ENCODE assay signal across 9 cellular contexts in the genomic region with DNA sequence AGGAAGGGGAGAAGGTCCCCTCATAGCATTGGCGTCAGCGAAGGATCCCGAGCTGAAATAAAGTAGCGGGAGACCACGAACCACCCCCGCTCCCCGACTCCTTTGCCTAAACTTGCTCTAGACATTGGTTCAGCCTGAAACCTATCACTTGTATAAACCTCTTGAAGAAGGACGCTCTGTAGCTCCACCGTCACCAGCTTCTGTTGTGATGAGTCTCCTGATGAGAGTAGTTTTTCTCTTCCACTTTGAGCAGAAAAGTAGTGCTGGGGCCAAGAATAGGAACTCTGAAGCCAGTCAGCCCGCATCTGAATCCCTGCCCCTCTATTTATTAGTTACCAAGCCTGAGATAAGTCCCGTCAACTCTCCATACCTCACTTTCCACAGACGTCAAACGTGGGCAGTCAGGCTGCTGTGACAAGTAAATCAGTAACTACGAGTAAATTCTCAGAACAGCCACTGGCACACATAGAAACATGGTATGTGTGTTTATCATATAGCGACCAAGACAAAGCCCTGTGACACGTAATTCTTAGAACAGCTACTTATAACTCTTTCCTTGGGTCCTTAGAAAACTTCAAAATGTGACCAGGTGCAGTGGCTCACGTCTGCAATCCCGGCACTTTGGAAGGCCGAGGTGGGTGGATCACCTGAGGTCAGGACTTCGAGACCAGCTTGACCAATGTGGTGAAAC.
DNase-seq lines count a peak whose midpoint lies in the region; ATAC-seq and TF ChIP-seq lines count a peak whose summit lies in the region.
"Had no signal": no experiment of that assay in that cellular context is flagged by ENCODE, and none has a peak within 500 bp of the region (broad histone marks: within the 10 kb centered on the region; RNA-seq: fewer than 3 reads in every experiment).

No MANE protein-coding gene starts in this region.

- H3K36me3 Mint-ChIP-seq in Calu3 (ENCODE audit: insufficient read depth, unreplicated experiment), result no peaks in the 10 kb centered on the region
- H3K36me3 Mint-ChIP-seq in GM23338 (ENCODE audit: low read depth), result no peaks in the 10 kb centered on the region

- H3K27me3 Mint-ChIP-seq in Calu3 (ENCODE audit: unreplicated experiment) (no peaks in the 10 kb centered on the region), GM23338 (ENCODE audit: insufficient read depth, low read depth, poor library complexity) (peaks cover 4% of the 10 kb centered on the region)

- H3K27ac Mint-ChIP-seq in Calu3 (ENCODE audit: unreplicated experiment) (no peak overlapping the region), GM23338 (no peak overlapping the region)

- no TSS peak for BruUV-seq in Calu3 (replicated peaks; lab: Mats Ljungman, UMichigan)

- no peak overlapping the region for H3K27ac ChIP-seq in GM23338 (ENCODE audit: low read depth)

- ATAC-seq in GM19351 (IDR thresholded peaks at IDR 0.05; ENCODE audit: unreplicated experiment), result peak; percentile 72
- peak; percentile 86 for ATAC-seq in HG03066 (IDR thresholded peaks at IDR 0.05; ENCODE audit: low read depth, unreplicated experiment)
- ATAC-seq in sciatic nerve, result no peak
- no peak for ATAC-seq in GM23338
- ATAC-seq in esophagus mucosa, result no peak

- DNase-seq in Calu3, result peak; percentile 4
- peak; percentile 69 to 72 for DNase-seq in activated T-cell treated with anti-CD3 and anti-CD28 coated beads, Interleukin-2, amount 50 U/mL, for 48 hours
- no peak for DNase-seq in sciatic nerve (ENCODE audit: low spot score)
- DNase-seq in GM23338 (ENCODE audit: low spot score), result no peak
- DNase-seq in AML-193 (lab: John Stamatoyannopoulos, UW), result no peak
- DNase-seq: trophoblast cell had no signal

- H3K4me1 Mint-ChIP-seq in Calu3 (ENCODE audit: low read depth, unreplicated experiment) (no peaks in the 10 kb centered on the region), GM23338 (peaks cover 8% of the 10 kb centered on the region; the same call in 2 of the 3 replicates)

- no peaks in the 10 kb centered on the region for H3K4me1 ChIP-seq in GM23338 (ENCODE audit: insufficient read depth)

- H3K79me2 ChIP-seq in GM23338 (replicated peaks; ENCODE audit: insufficient read depth), result no peaks in the 10 kb centered on the region

- no peak overlapping the region for H2AFZ ChIP-seq in GM23338

- H4K20me1 ChIP-seq in GM23338 (replicated peaks; ENCODE audit: insufficient read depth), result no peaks in the 10 kb centered on the region

- TF ChIP-seq CTCF in Calu3 (IDR thresholded peaks at IDR 0.05; ENCODE audit: unreplicated experiment), result no peak
- TF ChIP-seq CTCF in GM23338 (conservative IDR thresholded peaks at IDR 0.05; ENCODE audit: low read depth in 2 of 2), result no peak

- H3K9me2 ChIP-seq in GM23338 (ENCODE audit: insufficient read depth), result no peaks in the 10 kb centered on the region

- CTCF ChIA-PET in Calu3 (lab: Charles Lee), result no interaction called here

- no peak overlapping the region for H3K4me2 ChIP-seq in GM23338

- no peak overlapping the region for H3K4me3 ChIP-seq in GM23338

- no peaks in the 10 kb centered on the region for H3K27me3 ChIP-seq in GM23338 (ENCODE audit: insufficient read depth)

- H3K4me3 Mint-ChIP-seq in Calu3 (ENCODE audit: low read depth, unreplicated experiment) (no peak overlapping the region), GM23338 (no peak overlapping the region)

- H3K9me3 Mint-ChIP-seq in Calu3 (ENCODE audit: low read depth, unreplicated experiment) (no peaks in the 10 kb centered on the region), GM23338 (no peaks in the 10 kb centered on the region)

- intact Hi-C loops in Calu3 (cut with micrococcal nuclease; ENCODE audit: unreplicated experiment), result no loop called here
- intact Hi-C loops in sciatic nerve (cut with DNase I), result no loop called here

- no peaks in the 10 kb centered on the region for H3K36me3 ChIP-seq in GM23338 (ENCODE audit: insufficient read depth)

- H3F3A ChIP-seq in GM23338 (replicated peaks; ENCODE audit: low read depth), result no peaks in the 10 kb centered on the region

TF ChIP-seq in GM23338, 12 proteins besides CTCF, POLR2A, EP300 and RAD21:
- TF ChIP-seq ZNF331 (CRISPR knock-in tag; IDR thresholded peaks at IDR 0.05; ENCODE audit: low read depth), result no peak

Comparison
In these comparisons a context has a peak if more than half of its experiments do, and no peak if none do; other contexts are left out.
1. DNase-seq: peak in Calu3 (single experiment) and activated T-cell treated with anti-CD3 and anti-CD28 coated beads, Interleukin-2, amount 50 U/mL, for 48 hours (2 of 2); none in sciatic nerve (single experiment), GM23338 (single experiment) and AML-193 (0 of 2).
2. ATAC-seq: peak in GM19351 (single experiment) and HG03066 (single experiment); none in sciatic nerve (single experiment), GM23338 (single experiment) and esophagus mucosa (single experiment).